In genomic region chr5:71456362-71456743, GRCh38 we compare ENCODE assay signal across 8 cellular contexts. TPM values are rescaled to one million over a fixed set of nuclear protein-coding genes. Genes with fewer than 3 reads are reported as not detected.
DNase-seq lines count a peak whose midpoint lies in the region; ATAC-seq and TF ChIP-seq lines count a peak whose summit lies in the region.

No MANE protein-coding gene starts in this region.

- peaks cover 2% of the 10 kb centered on the region for H3K27me3 Mint-ChIP-seq in activated CD4-positive, alpha-beta T cell treated with anti-CD3 and anti-CD28 coated beads, Interleukin-2, amount 10 ng/mL, durations not matched to agents 24 days and 14 days
- peaks cover 6% of the 10 kb centered on the region for H3K27me3 Mint-ChIP-seq in glutamatergic neuron (ENCODE audit: unreplicated experiment)

- ATAC-seq in stimulated activated effector memory CD8-positive, alpha-beta T cell treated with anti-CD3 and anti-CD28 coated beads, Interleukin-12 subunit alpha, Interleukin-12 subunit beta, amount 100 ng/mL, for 72 hours = no peak
- no peak for ATAC-seq in HG03460 (IDR thresholded peaks at IDR 0.05; ENCODE audit: unreplicated experiment)
- no peak for ATAC-seq in GM18867 (IDR thresholded peaks at IDR 0.05; ENCODE audit: unreplicated experiment)
- no peak for ATAC-seq in HG03175 (IDR thresholded peaks at IDR 0.05; ENCODE audit: unreplicated experiment)

- peak overlapping the region; percentile 75; the same call in 1 of the 2 replicates for H3K27ac ChIP-seq in SK-N-MC

- peak overlapping the region; percentile 86 for H3K9ac ChIP-seq in SK-N-MC (ENCODE audit: insufficient read length)

- H3K4me1 Mint-ChIP-seq in activated CD4-positive, alpha-beta T cell treated with anti-CD3 and anti-CD28 coated beads, Interleukin-2, amount 10 ng/mL, durations not matched to agents 24 days and 14 days = peaks cover 23% of the 10 kb centered on the region
- peaks cover 7% of the 10 kb centered on the region for H3K4me1 Mint-ChIP-seq in glutamatergic neuron (ENCODE audit: low read depth, unreplicated experiment)
- peaks cover 20% of the 10 kb centered on the region for H3K4me1 Mint-ChIP-seq in stimulated activated effector memory CD8-positive, alpha-beta T cell treated with anti-CD3 and anti-CD28 coated beads, Interleukin-12 subunit alpha, Interleukin-12 subunit beta, amount 100 ng/mL, for 72 hours

- H3K9me3 ChIP-seq in SK-N-MC (ENCODE audit: low read depth, low read length) = no peaks in the 10 kb centered on the region

- peaks cover 34% of the 10 kb centered on the region for H3K36me3 ChIP-seq in SK-N-MC (ENCODE audit: insufficient read depth, low read length)

- peak overlapping the region; percentile 96 for H3K4me3 ChIP-seq in SK-N-MC

- intact Hi-C loops in activated CD4-positive, alpha-beta T cell treated with anti-CD3 and anti-CD28 coated beads, Interleukin-2, amount 10 ng/mL, durations not matched to agents 24 days and 14 days (cut with micrococcal nuclease) = loop anchor here (1.0 to 5.0 kb wide), 2 partner anchors 145 to 301 kb away; no protein-coding TSS in a partner anchor

- H3K9me3 Mint-ChIP-seq in activated CD4-positive, alpha-beta T cell treated with anti-CD3 and anti-CD28 coated beads, Interleukin-2, amount 10 ng/mL, durations not matched to agents 24 days and 14 days = peaks cover 3% of the 10 kb centered on the region
- peaks cover 8% of the 10 kb centered on the region for H3K9me3 Mint-ChIP-seq in glutamatergic neuron (ENCODE audit: unreplicated experiment)
- no peaks in the 10 kb centered on the region for H3K9me3 Mint-ChIP-seq in stimulated activated effector memory CD8-positive, alpha-beta T cell treated with anti-CD3 and anti-CD28 coated beads, Interleukin-12 subunit alpha, Interleukin-12 subunit beta, amount 100 ng/mL, for 72 hours

- DNase-seq in activated CD4-positive, alpha-beta T cell treated with anti-CD3 and anti-CD28 coated beads, Interleukin-2, amount 10 ng/mL, durations not matched to agents 24 days and 14 days = no peak
- no peak for DNase-seq in activated CD4-positive, alpha-beta T cell treated with anti-CD3 and anti-CD28 coated beads, Interleukin-2, amount 50 U/mL, for 4 hours
- no peak for DNase-seq in SK-N-MC (ENCODE audit: low read depth, low spot score)
- DNase-seq in glutamatergic neuron = no peak
- no peak for DNase-seq in stimulated activated effector memory CD8-positive, alpha-beta T cell treated with anti-CD3 and anti-CD28 coated beads, Interleukin-12 subunit alpha, Interleukin-12 subunit beta, amount 100 ng/mL, for 72 hours (ENCODE audit: low spot score in 2 of 2)

- H3K4me3 Mint-ChIP-seq in activated CD4-positive, alpha-beta T cell treated with anti-CD3 and anti-CD28 coated beads, Interleukin-2, amount 10 ng/mL, durations not matched to agents 24 days and 14 days = peak overlapping the region; percentile 97
- H3K4me3 Mint-ChIP-seq in glutamatergic neuron (ENCODE audit: unreplicated experiment) = peak overlapping the region; percentile 97
- H3K4me3 Mint-ChIP-seq in stimulated activated effector memory CD8-positive, alpha-beta T cell treated with anti-CD3 and anti-CD28 coated beads, Interleukin-12 subunit alpha, Interleukin-12 subunit beta, amount 100 ng/mL, for 72 hours = peak overlapping the region; percentile 95

- no peak for TF ChIP-seq CTCF in glutamatergic neuron (IDR thresholded peaks at IDR 0.05; ENCODE audit: partially characterized antibody, unreplicated experiment)

- H3K36me3 Mint-ChIP-seq in activated CD4-positive, alpha-beta T cell treated with anti-CD3 and anti-CD28 coated beads, Interleukin-2, amount 10 ng/mL, durations not matched to agents 24 days and 14 days (ENCODE audit: low read depth) = peaks cover 27% of the 10 kb centered on the region
- H3K36me3 Mint-ChIP-seq in glutamatergic neuron (ENCODE audit: unreplicated experiment) = no peaks in the 10 kb centered on the region
- H3K36me3 Mint-ChIP-seq in stimulated activated effector memory CD8-positive, alpha-beta T cell treated with anti-CD3 and anti-CD28 coated beads, Interleukin-12 subunit alpha, Interleukin-12 subunit beta, amount 100 ng/mL, for 72 hours = peaks cover 49% of the 10 kb centered on the region

- peak overlapping the region; percentile 99 for H3K27ac Mint-ChIP-seq in activated CD4-positive, alpha-beta T cell treated with anti-CD3 and anti-CD28 coated beads, Interleukin-2, amount 10 ng/mL, durations not matched to agents 24 days and 14 days
- H3K27ac Mint-ChIP-seq in glutamatergic neuron (ENCODE audit: unreplicated experiment) = peak overlapping the region; percentile 89
- H3K27ac Mint-ChIP-seq in stimulated activated effector memory CD8-positive, alpha-beta T cell treated with anti-CD3 and anti-CD28 coated beads, Interleukin-12 subunit alpha, Interleukin-12 subunit beta, amount 100 ng/mL, for 72 hours = peak overlapping the region; percentile 96

RNA-seq across cellular contexts. Expression of gene BDP1, which starts 0.9 kb away (rescaled TPM):
- 39.1 and 39.4 TPM in 2 replicates for total RNA-seq in activated CD4-positive, alpha-beta T cell treated with anti-CD3 and anti-CD28 coated beads, Interleukin-2, amount 10 ng/mL, durations not matched to agents 24 days and 14 days
- 37.0 TPM for total RNA-seq in glutamatergic neuron (ENCODE audit: unreplicated experiment)
